Comparison of ENCODE assay signal across 8 cellular contexts in genomic region chr11:32435947-32436750, GRCh38. TPM values are rescaled to one million over a fixed set of nuclear protein-coding genes. Genes with fewer than 3 reads are reported as not detected.
A peak's percentile ranks its signal among the peaks of the same experiment; 100 is the strongest.
DNase-seq lines count a peak whose midpoint lies in the region; ATAC-seq and TF ChIP-seq lines count a peak whose summit lies in the region.
"Had no signal": no experiment of that assay in that cellular context is flagged by ENCODE, and none has a peak within 500 bp of the region (broad histone marks: within the 10 kb centered on the region; RNA-seq: fewer than 3 reads in every experiment).

No MANE protein-coding gene starts in this region.

- H3K27me3 ChIP-seq in RWPE2 (ENCODE audit: insufficient read depth, poor library complexity, severe bottlenecking) (peaks cover 99% of the 10 kb centered on the region), cardiac muscle cell (peaks cover 100% of the 10 kb centered on the region), psoas muscle (ENCODE audit: insufficient read depth in 3 of 3, low read length in 2 of 3) (peaks cover 4 to 97% (median 55%) of the 10 kb centered on the region in 3 donors), SJCRH30 (no peaks in the 10 kb centered on the region)

- DNase-seq in GM10266 (ENCODE audit: extremely low spot score) (peak; percentile 29), RWPE2 (ENCODE audit: low spot score) (no peak), cardiac muscle cell (ENCODE audit: low read depth in 1 of 2, low spot score in 1 of 2) (peak in 1 of 2 donors; percentile 78), psoas muscle (no peak), NCI-H1092 treated with DMSO at 0.1 percent for 48 hours (lab: John Stamatoyannopoulos, UW) (no peak), SJCRH30 (no peak)
- DNase-seq: brain microvascular endothelial cell had no signal

- H3K4me1 ChIP-seq in RWPE2 (ENCODE audit: insufficient read depth, poor library complexity, severe bottlenecking) (peaks cover 4% of the 10 kb centered on the region), cardiac muscle cell (ENCODE audit: low read depth) (peaks cover 4% of the 10 kb centered on the region), psoas muscle (no peaks in the 10 kb centered on the region), SJCRH30 (0 out of 2 replicates have a peak, but pooled peaks cover 3% of the 10 kb centered on the region)

- H3K36me3 ChIP-seq in RWPE2 (ENCODE audit: low read depth) = no peaks in the 10 kb centered on the region
- H3K36me3 ChIP-seq in cardiac muscle cell = no peaks in the 10 kb centered on the region
- H3K36me3 ChIP-seq in psoas muscle (ENCODE audit: insufficient read depth in 1 of 2, low read depth in 1 of 2) = no peaks in the 10 kb centered on the region
- no peaks in the 10 kb centered on the region for H3K36me3 ChIP-seq in SJCRH30
- H3K36me3 ChIP-seq: brain microvascular endothelial cell had no signal

- TF ChIP-seq CTCF in GM10266 (IDR thresholded peaks at IDR 0.05; ENCODE audit: control insufficient read depth, insufficient read depth, low read depth, missing control alignments) (no peak), RWPE2 (IDR thresholded peaks at IDR 0.05; ENCODE audit: poor library complexity, severe bottlenecking) (no peak), cardiac muscle cell (IDR thresholded peaks at IDR 0.05; ENCODE audit: low read depth, low read length) (no peak), psoas muscle (IDR thresholded peaks at IDR 0.05) (no peak)

- 1 to 2% (median 2%) methylated on average over 41 to 42 of the region's 42 CpGs for WGBS in psoas muscle, 3 donors

- H3K27ac ChIP-seq in RWPE2 (ENCODE audit: poor library complexity, severe bottlenecking) = no peak overlapping the region
- H3K27ac ChIP-seq in cardiac muscle cell = no peak overlapping the region
- H3K27ac ChIP-seq in psoas muscle = no peak overlapping the region
- H3K27ac ChIP-seq in SJCRH30 = no peak overlapping the region
- H3K27ac ChIP-seq: brain microvascular endothelial cell had no signal

- H3K9me3 ChIP-seq in RWPE2 (ENCODE audit: severe bottlenecking) = no peaks in the 10 kb centered on the region
- no peaks in the 10 kb centered on the region for H3K9me3 ChIP-seq in cardiac muscle cell (ENCODE audit: low read depth)
- H3K9me3 ChIP-seq in psoas muscle = no peaks in the 10 kb centered on the region
- H3K9me3 ChIP-seq in SJCRH30 (replicated peaks) = no peaks in the 10 kb centered on the region

- ATAC-seq in RWPE2 (ENCODE audit: low read depth) = 0 out of 3 replicates have a peak, but pooled peaks have one; percentile 26
- peak in 1 of 4 donors; percentile 9 for ATAC-seq in psoas muscle
- ATAC-seq in HG03565 (IDR thresholded peaks at IDR 0.05; ENCODE audit: unreplicated experiment) = no peak

- intact Hi-C loops in psoas muscle (cut with DNase I) = no loop called here

- no peak overlapping the region for H3K4me3 ChIP-seq in RWPE2 (ENCODE audit: severe bottlenecking)
- H3K4me3 ChIP-seq in cardiac muscle cell = peak overlapping the region; percentile 22
- peak overlapping the region; percentile 39 for H3K4me3 ChIP-seq in psoas muscle
- no peak overlapping the region for H3K4me3 ChIP-seq in SJCRH30

RNA-seq across cellular contexts. Expression of gene WT1, which starts 0.8 kb away (rescaled TPM):
- total RNA-seq in cardiac muscle cell = 5.0 and 5.2 TPM in 2 replicates
- 0.70 and 3.0 TPM in 2 replicates for polyA plus RNA-seq in cardiac muscle cell
- 1 to 10 TPM in 1 of 4 donors, under 1 TPM in 3; 0.17 to 1.5 (median 0.31) TPM for total RNA-seq in psoas muscle
- polyA plus RNA-seq in psoas muscle = under 1 TPM in 1 of 3 donors, not detected in 2; 0.03 TPM
- total RNA-seq in SJCRH30 (2014; rRNA removed; shearing (Covaris generic)) = not detected in 2 replicates

Comparison
In these comparisons a context has a peak if more than half of its experiments do, and no peak if none do; other contexts are left out.
1. H3K4me3 ChIP-seq: peak in cardiac muscle cell (single experiment) and psoas muscle (single experiment); none in RWPE2 (single experiment) and SJCRH30 (single experiment).